Comparison of ENCODE assay signal across 18 cellular contexts in the genomic region with DNA sequence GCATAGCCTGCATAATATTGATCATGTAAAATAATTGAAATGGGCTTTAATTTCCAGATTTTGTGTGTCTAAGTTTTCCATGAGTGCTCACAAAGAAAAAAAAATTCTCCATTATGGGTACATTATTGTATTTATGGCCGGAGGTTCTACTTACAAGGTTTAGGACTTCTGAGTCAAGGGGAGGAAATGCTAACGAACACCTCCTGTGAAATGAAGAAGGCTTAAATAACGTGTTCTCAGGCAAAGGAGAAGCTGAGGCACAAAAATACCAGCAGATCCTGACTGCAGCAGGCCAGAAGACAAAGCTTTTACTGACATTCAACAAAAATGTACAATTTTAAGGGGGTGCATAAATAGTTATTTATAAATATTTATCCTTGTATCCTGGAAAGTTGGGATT.
DNase-seq lines count a peak whose midpoint lies in the region; ATAC-seq and TF ChIP-seq lines count a peak whose summit lies in the region.
"Had no signal": no experiment of that assay in that cellular context is flagged by ENCODE, and none has a peak within 500 bp of the region (broad histone marks: within the 10 kb centered on the region; RNA-seq: fewer than 3 reads in every experiment).

No MANE protein-coding gene starts in this region.

- H3K4me1 ChIP-seq in A673 (ENCODE audit: insufficient read depth, low read length, poor library complexity, severe bottlenecking) (peaks cover 8% of the 10 kb centered on the region), aorta (ENCODE audit: control insufficient read depth in 1 of 2, insufficient read depth in 2 of 2, low read length in 2 of 2) (no peaks in the 10 kb centered on the region), neural progenitor cell (peaks cover 2% of the 10 kb centered on the region)
- H3K4me1 ChIP-seq: A549, BLaER1, HAP-1 had no signal

- ATAC-seq in GM19328 (IDR thresholded peaks at IDR 0.05; ENCODE audit: unreplicated experiment) (no peak), aorta (ENCODE audit: low FRiP score) (no peak)
- ATAC-seq: A549, HepG2 had no signal

- H3K9ac ChIP-seq in neural progenitor cell: no peak overlapping the region
- H3K9ac ChIP-seq: BLaER1 had no signal

- H3K36me3 Mint-ChIP-seq in neural progenitor cell: no peaks in the 10 kb centered on the region
- H3K36me3 Mint-ChIP-seq: CD14-positive monocyte; CD4-positive, alpha-beta memory T cell had no signal

- peaks cover 12% of the 10 kb centered on the region for H3K4me1 Mint-ChIP-seq in neural progenitor cell
- H3K4me1 Mint-ChIP-seq: CD14-positive monocyte; CD4-positive, alpha-beta memory T cell had no signal

- no peaks in the 10 kb centered on the region for H3K27me3 ChIP-seq in A673 (replicated peaks; ENCODE audit: insufficient read depth, low read depth, low read length, poor library complexity)
- H3K27me3 ChIP-seq in aorta (ENCODE audit: control insufficient read depth in 1 of 2, insufficient read depth in 2 of 2, low read length in 1 of 2): no peaks in the 10 kb centered on the region
- H3K27me3 ChIP-seq in neural progenitor cell: no peaks in the 10 kb centered on the region
- H3K27me3 ChIP-seq: BLaER1 had no signal

- H3K4me3 ChIP-seq in A673 (ENCODE audit: low read depth, low read length, poor library complexity, severe bottlenecking): no peak overlapping the region
- H3K4me3 ChIP-seq in aorta (ENCODE audit: low read length in 2 of 2): no peak overlapping the region
- H3K4me3 ChIP-seq in neural progenitor cell: no peak overlapping the region
- H3K4me3 ChIP-seq: A549, BLaER1, HAP-1 had no signal

- H3K27ac Mint-ChIP-seq in neural progenitor cell: no peak overlapping the region
- H3K27ac Mint-ChIP-seq: CD14-positive monocyte; CD4-positive, alpha-beta memory T cell had no signal

- 48 to 63% methylated on average over 3 of the region's 3 CpGs for WGBS in aorta, 2 donors

- no peaks in the 10 kb centered on the region for H3K79me2 ChIP-seq in neural progenitor cell (ENCODE audit: low read depth)

- no peak overlapping the region for H3K4me3 Mint-ChIP-seq in neural progenitor cell
- H3K4me3 Mint-ChIP-seq: CD14-positive monocyte; CD4-positive, alpha-beta memory T cell had no signal

- H3K4me2 ChIP-seq in neural progenitor cell: no peak overlapping the region
- H3K4me2 ChIP-seq: A549, BLaER1 had no signal

- H3K9me3 ChIP-seq in A673 (ENCODE audit: low read depth, low read length, poor library complexity, severe bottlenecking): no peaks in the 10 kb centered on the region
- H3K9me3 ChIP-seq in aorta (ENCODE audit: control insufficient read depth, low read length): no peaks in the 10 kb centered on the region
- no peaks in the 10 kb centered on the region for H3K9me3 ChIP-seq in neural progenitor cell (ENCODE audit: low read depth)
- H3K9me3 ChIP-seq: A549, BLaER1, HAP-1 had no signal

- intact Hi-C loops in A673 (cut with micrococcal nuclease; ENCODE audit: unreplicated experiment) (no loop called here), aorta (cut with DNase I) (no loop called here)

- peaks cover 5% of the 10 kb centered on the region for H3K27me3 Mint-ChIP-seq in neural progenitor cell (ENCODE audit: insufficient read depth, low read depth)
- H3K27me3 Mint-ChIP-seq: CD4-positive, alpha-beta memory T cell had no signal

- H3K27ac ChIP-seq in A673 (ENCODE audit: low read depth, low read length, poor library complexity, severe bottlenecking) (no peak overlapping the region), VCaP (peak overlapping the region; percentile 52), aorta (ENCODE audit: low read depth in 1 of 2, low read length in 2 of 2) (no peak overlapping the region), neural progenitor cell (no peak overlapping the region)
- H3K27ac ChIP-seq: 22Rv1, A549, BLaER1 had no signal

- DNase-seq in NCI-H1417 (lab: John Stamatoyannopoulos, UW) (peak in 2 of 3 experiments; percentile 13 to 79), NCI-H1417 treated with DMSO at 0.1 percent for 48 hours (lab: John Stamatoyannopoulos, UW) (no peak), A673 (ENCODE audit: low spot score) (peak; percentile 30), iPS DF 4.7 (ENCODE audit: extremely low read depth, low spot score) (peak; percentile 1), aorta (no peak), neural progenitor cell (ENCODE audit: low spot score) (no peak)
- DNase-seq: CD4-positive, alpha-beta memory T cell; DMS153; DMS79; GDM1 had no signal

- no TSS peak for BruUV-seq in A673 (replicated peaks; lab: Mats Ljungman, UMichigan)

- CTCF ChIA-PET in A673 (lab: Charles Lee): no interaction called here

- H2AFZ ChIP-seq in neural progenitor cell (replicated peaks): no peak overlapping the region

- no peak for TF ChIP-seq CTCF in A673 (conservative IDR thresholded peaks at IDR 0.05; ENCODE audit: low read depth, low read length)
- no peak for TF ChIP-seq CTCF in VCaP (conservative IDR thresholded peaks at IDR 0.05)
- no peak for TF ChIP-seq CTCF in neural progenitor cell (IDR thresholded peaks at IDR 0.05)

- no peaks in the 10 kb centered on the region for H4K20me1 ChIP-seq in neural progenitor cell (ENCODE audit: low read depth)
- H4K20me1 ChIP-seq: BLaER1 had no signal

- H3F3A ChIP-seq in neural progenitor cell (ENCODE audit: low read depth): peaks cover 14% of the 10 kb centered on the region

- no peaks in the 10 kb centered on the region for H3K9me3 Mint-ChIP-seq in neural progenitor cell
- H3K9me3 Mint-ChIP-seq: CD14-positive monocyte had no signal

- POLR2A ChIA-PET in A673 (lab: Charles Lee; ENCODE audit: low non-redundant PET): no interaction called here

- H3K36me3 ChIP-seq in A673 (ENCODE audit: insufficient read depth, low read length, poor library complexity, severe bottlenecking) (no peaks in the 10 kb centered on the region), aorta (ENCODE audit: control insufficient read depth in 1 of 2, insufficient read depth in 2 of 2, low read length in 1 of 2) (no peaks in the 10 kb centered on the region), neural progenitor cell (peaks cover 3% of the 10 kb centered on the region)
- H3K36me3 ChIP-seq: BLaER1, HAP-1 had no signal

Comparison
In these comparisons a context has a peak if more than half of its experiments do, and no peak if none do; other contexts are left out.
1. DNase-seq: peak in NCI-H1417 (2 of 3), A673 (single experiment) and iPS DF 4.7 (single experiment); none in NCI-H1417 treated with DMSO at 0.1 percent for 48 hours (single experiment), aorta (0 of 2) and neural progenitor cell (single experiment).